ENCODE assay signal across 26 cellular contexts in genomic region chr2:108287169-108287568, GRCh38. TPM values are rescaled to one million over a fixed set of nuclear protein-coding genes. Genes with fewer than 3 reads are reported as not detected.
"Had no signal": no experiment of that assay in that cellular context is flagged by ENCODE, and none has a peak within 500 bp of the region (broad histone marks: within the 10 kb centered on the region; RNA-seq: fewer than 3 reads in every experiment).

No MANE protein-coding gene starts in this region.

- H3K36me3 ChIP-seq: adrenal gland, cardiac muscle cell, gastrocnemius medialis, left lung, sigmoid colon, spleen, upper lobe of left lung, WERI-Rb-1 had no signal

- H3K4me1 ChIP-seq: adrenal gland, gastrocnemius medialis, left lung, psoas muscle, sigmoid colon, testis, upper lobe of left lung had no signal

- H3K27ac Mint-ChIP-seq: activated CD4-positive, alpha-beta memory T cell treated with anti-CD3 and anti-CD28 coated beads for 36 hours; activated CD4-positive, alpha-beta T cell treated with anti-CD3 and anti-CD28 coated beads for 36 hours; activated CD8-positive, alpha-beta memory T cell treated with anti-CD3 and anti-CD28 coated beads, Interleukin-2, amount 10 ng/mL, durations not matched to agents 7 days and 5 days; activated naive CD4-positive, alpha-beta T cell treated with anti-CD3 and anti-CD28 coated beads, Interleukin-2, amount 50 U/mL, for 24 hours; endodermal cell; memory B cell; stimulated activated naive CD8-positive, alpha-beta T cell treated with anti-CD3 and anti-CD28 coated beads, Interleukin-15, amount 100 ng/mL, for 72 hours had no signal

- H3K4me3 ChIP-seq: adrenal gland, cardiac muscle cell, dorsolateral prefrontal cortex, gastrocnemius medialis, left lung, psoas muscle, sigmoid colon, spleen, testis, upper lobe of left lung had no signal

- H3K27me3 ChIP-seq: adrenal gland, cardiac muscle cell, gastrocnemius medialis, left lung, sigmoid colon, testis, upper lobe of left lung had no signal

- H3K36me3 Mint-ChIP-seq: activated CD4-positive, alpha-beta memory T cell treated with anti-CD3 and anti-CD28 coated beads for 36 hours; activated CD8-positive, alpha-beta memory T cell treated with anti-CD3 and anti-CD28 coated beads, Interleukin-2, amount 10 ng/mL, durations not matched to agents 7 days and 5 days; activated naive CD4-positive, alpha-beta T cell treated with anti-CD3 and anti-CD28 coated beads, Interleukin-2, amount 50 U/mL, for 24 hours; memory B cell had no signal

- ATAC-seq: activated CD4-positive, alpha-beta T cell treated with anti-CD3 and anti-CD28 coated beads for 36 hours; activated CD8-positive, alpha-beta memory T cell treated with anti-CD3 and anti-CD28 coated beads, Interleukin-2, amount 10 ng/mL, durations not matched to agents 7 days and 5 days; gastrocnemius medialis; left lung; psoas muscle; stimulated activated naive CD8-positive, alpha-beta T cell treated with anti-CD3 and anti-CD28 coated beads, Interleukin-15, amount 100 ng/mL, for 72 hours had no signal

- H3K9me3 ChIP-seq: adrenal gland, gastrocnemius medialis, left lung, psoas muscle, sigmoid colon, testis, upper lobe of left lung had no signal

- DNase-seq: activated CD4-positive, alpha-beta memory T cell treated with anti-CD3 and anti-CD28 coated beads for 36 hours; activated CD4-positive, alpha-beta T cell treated with anti-CD3 and anti-CD28 coated beads for 36 hours; activated CD8-positive, alpha-beta memory T cell treated with anti-CD3 and anti-CD28 coated beads, Interleukin-2, amount 10 ng/mL, durations not matched to agents 7 days and 5 days; activated effector memory CD4-positive, alpha-beta T cell treated with Interleukin-2 at 50 U/mL for 16 hours; activated T-cell treated with anti-CD3 and anti-CD28 coated beads, Interleukin-2, amount 50 U/mL, for 1 hour; adrenal gland; dorsolateral prefrontal cortex; endodermal cell; erythroblast; gastrocnemius medialis; islet precursor cell; left lung; psoas muscle; sigmoid colon; spleen; stimulated activated naive CD8-positive, alpha-beta T cell treated with anti-CD3 and anti-CD28 coated beads, Interleukin-15, amount 100 ng/mL, for 72 hours; T-helper 1 cell; T1000; testis; upper lobe of left lung; WERI-Rb-1 had no signal

- H3K27me3 Mint-ChIP-seq: activated CD8-positive, alpha-beta memory T cell treated with anti-CD3 and anti-CD28 coated beads, Interleukin-2, amount 10 ng/mL, durations not matched to agents 7 days and 5 days had no signal

- H3K27ac ChIP-seq: adrenal gland, cardiac muscle cell, dorsolateral prefrontal cortex, gastrocnemius medialis, left lung, psoas muscle, sigmoid colon, spleen, testis, WERI-Rb-1 had no signal

- H3K4me3 Mint-ChIP-seq: activated CD4-positive, alpha-beta memory T cell treated with anti-CD3 and anti-CD28 coated beads for 36 hours; activated CD4-positive, alpha-beta T cell treated with anti-CD3 and anti-CD28 coated beads for 36 hours; activated CD8-positive, alpha-beta memory T cell treated with anti-CD3 and anti-CD28 coated beads, Interleukin-2, amount 10 ng/mL, durations not matched to agents 7 days and 5 days; activated naive CD4-positive, alpha-beta T cell treated with anti-CD3 and anti-CD28 coated beads, Interleukin-2, amount 50 U/mL, for 24 hours; endodermal cell; memory B cell; stimulated activated naive CD8-positive, alpha-beta T cell treated with anti-CD3 and anti-CD28 coated beads, Interleukin-15, amount 100 ng/mL, for 72 hours had no signal

- H3K4me1 Mint-ChIP-seq: activated CD4-positive, alpha-beta T cell treated with anti-CD3 and anti-CD28 coated beads for 36 hours; activated CD8-positive, alpha-beta memory T cell treated with anti-CD3 and anti-CD28 coated beads, Interleukin-2, amount 10 ng/mL, durations not matched to agents 7 days and 5 days; activated naive CD4-positive, alpha-beta T cell treated with anti-CD3 and anti-CD28 coated beads, Interleukin-2, amount 50 U/mL, for 24 hours; memory B cell; stimulated activated naive CD8-positive, alpha-beta T cell treated with anti-CD3 and anti-CD28 coated beads, Interleukin-15, amount 100 ng/mL, for 72 hours had no signal

RNA-seq across cellular contexts. Expression of gene SULT1C2, which starts 1.5 kb away (rescaled TPM):
- total RNA-seq: activated CD4-positive, alpha-beta memory T cell treated with anti-CD3 and anti-CD28 coated beads for 36 hours; activated CD4-positive, alpha-beta T cell treated with anti-CD3 and anti-CD28 coated beads for 36 hours; activated CD8-positive, alpha-beta memory T cell treated with anti-CD3 and anti-CD28 coated beads, Interleukin-2, amount 10 ng/mL, durations not matched to agents 7 days and 5 days had no signal
- polyA plus RNA-seq: neural cell, psoas muscle had no signal

RNA-seq across cellular contexts. Expression of gene SULT1C3, which starts 47.4 kb away (rescaled TPM):
- total RNA-seq: activated CD4-positive, alpha-beta memory T cell treated with anti-CD3 and anti-CD28 coated beads for 36 hours; activated CD4-positive, alpha-beta T cell treated with anti-CD3 and anti-CD28 coated beads for 36 hours; activated CD8-positive, alpha-beta memory T cell treated with anti-CD3 and anti-CD28 coated beads, Interleukin-2, amount 10 ng/mL, durations not matched to agents 7 days and 5 days; adrenal gland; cardiac muscle cell; dorsolateral prefrontal cortex; endodermal cell; gastrocnemius medialis; left lung; osteoblast; psoas muscle; sigmoid colon; spleen; testis; upper lobe of left lung had no signal
- polyA plus RNA-seq: adrenal gland, cardiac muscle cell, neural cell, psoas muscle, spleen had no signal
